Comparison of ENCODE assay signal across 9 cellular contexts in genomic region chr12:27221625-27222387, GRCh38. TPM values are rescaled to one million over a fixed set of nuclear protein-coding genes. Genes with fewer than 3 reads are reported as not detected.
A peak's percentile ranks its signal among the peaks of the same experiment; 100 is the strongest.
DNase-seq lines count a peak whose midpoint lies in the region; ATAC-seq and TF ChIP-seq lines count a peak whose summit lies in the region.
"Had no signal": no experiment of that assay in that cellular context is flagged by ENCODE, and none has a peak within 500 bp of the region (broad histone marks: within the 10 kb centered on the region; RNA-seq: fewer than 3 reads in every experiment).

No MANE protein-coding gene starts in this region.

- TF ChIP-seq CTCF in GM12873 (IDR thresholded peaks at IDR 0.05; ENCODE audit: insufficient read depth, low read depth, low read length, missing control alignments), result peak; percentile 43
- TF ChIP-seq CTCF in OCI-LY7 (conservative IDR thresholded peaks at IDR 0.05; ENCODE audit: low read length), result peak; percentile 40; the same call in 1 of the 2 replicates

- peak overlapping the region; percentile 20 for H3K4me3 ChIP-seq in OCI-LY7 (ENCODE audit: low read depth, low read length, poor library complexity, severe bottlenecking)
- H3K4me3 ChIP-seq: pancreas had no signal

- intact Hi-C loops in OCI-LY7 (cut with micrococcal nuclease; ENCODE audit: unreplicated experiment), result loop anchor here (1.0 to 5.0 kb wide), 3 partner anchors 22 to 390 kb away; partner anchors contain the start of genes ITPR2 and STK38L

- no peaks in the 10 kb centered on the region for H3K36me3 ChIP-seq in OCI-LY7 (ENCODE audit: insufficient read depth, low read length)
- H3K36me3 ChIP-seq: pancreas had no signal

- CTCF ChIA-PET in OCI-LY7 (lab: Charles Lee; ENCODE audit: unreplicated experiment), result no interaction called here

- ATAC-seq in GM19463 (IDR thresholded peaks at IDR 0.05; ENCODE audit: unreplicated experiment) (peak; percentile 67), HG03066 (IDR thresholded peaks at IDR 0.05; ENCODE audit: low read depth, unreplicated experiment) (peak; percentile 81)

- POLR2A ChIA-PET in OCI-LY7 (lab: Charles Lee), result interaction anchor here (0.9 to 1.6 kb wide), 2 partner anchors 23 to 85 kb away, joined by 3 to 5 read pairs; no protein-coding TSS in a partner anchor

- H3K79me2 ChIP-seq in OCI-LY7 (ENCODE audit: insufficient read depth, low read depth, low read length), result no peaks in the 10 kb centered on the region

- peak overlapping the region; percentile 54 for H3K4me2 ChIP-seq in OCI-LY7 (ENCODE audit: low read length)

- peak overlapping the region; percentile 50; the same call in 1 of the 2 replicates for H2AFZ ChIP-seq in OCI-LY7 (ENCODE audit: low read length)

- no peaks in the 10 kb centered on the region for H3K9me3 ChIP-seq in OCI-LY7 (ENCODE audit: low read length)
- H3K9me3 ChIP-seq: pancreas had no signal

- BruUV-seq in OCI-LY7 (replicated peaks; lab: Mats Ljungman, UMichigan), result no TSS peak

- peak overlapping the region; percentile 9 for H3K27ac ChIP-seq in OCI-LY7 (ENCODE audit: low read depth, low read length, poor library complexity, severe bottlenecking)
- H3K27ac ChIP-seq: pancreas had no signal

- DNase-seq in OCI-LY7 (ENCODE audit: low spot score), result peak; percentile 32
- no peak for DNase-seq in NCI-H1930 (lab: John Stamatoyannopoulos, UW)
- no peak for DNase-seq in T-helper 9 cell
- no peak for DNase-seq in hepatic stellate cell (ENCODE audit: low spot score)
- DNase-seq in NCI-H1092 (lab: John Stamatoyannopoulos, UW), result no peak
- DNase-seq: pancreas had no signal

- no peaks in the 10 kb centered on the region for H4K20me1 ChIP-seq in OCI-LY7 (ENCODE audit: insufficient read depth, low read length)

- H3K4me1 ChIP-seq in OCI-LY7 (ENCODE audit: insufficient read depth, low read length, poor library complexity, severe bottlenecking), result peaks cover 25% of the 10 kb centered on the region
- H3K4me1 ChIP-seq: pancreas had no signal

- no peaks in the 10 kb centered on the region for H3K9me2 ChIP-seq in OCI-LY7 (ENCODE audit: insufficient read depth, low read length)

RNA-seq across cellular contexts. Expression of gene STK38L, which starts 22.3 kb away (rescaled TPM):
- 15.2 and 18.9 TPM in 2 replicates for total RNA-seq in OCI-LY7 (2014; rRNA removed; shearing (Covaris generic))
- 29.9 and 31.9 TPM in 2 replicates for total RNA-seq in OCI-LY7 (2022)
